In the genomic region with DNA sequence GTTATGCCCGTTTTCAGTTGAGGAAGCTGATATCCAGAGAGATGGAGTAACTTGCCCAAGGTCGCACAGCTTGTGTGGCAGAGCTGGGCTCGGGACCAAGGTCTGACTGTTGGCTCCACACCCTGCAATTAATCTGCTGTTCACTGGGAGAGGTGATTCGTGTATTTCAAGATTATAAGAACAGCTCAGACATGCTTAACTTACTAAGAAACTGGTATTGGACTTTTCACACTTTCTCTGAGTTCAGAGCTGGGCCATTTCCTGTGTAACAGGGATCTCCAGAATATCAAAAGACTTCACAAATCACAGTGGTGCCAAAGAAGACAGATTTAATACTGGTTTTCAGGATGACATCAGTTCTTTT, we compare ENCODE assay signal across 18 cellular contexts.
A peak's percentile ranks its signal among the peaks of the same experiment; 100 is the strongest.
DNase-seq lines count a peak whose midpoint lies in the region; ATAC-seq, FAIRE-seq and TF ChIP-seq lines count a peak whose summit lies in the region.
"Had no signal": no experiment of that assay in that cellular context is flagged by ENCODE, and none has a peak within 500 bp of the region (broad histone marks: within the 10 kb centered on the region; RNA-seq: fewer than 3 reads in every experiment).

No MANE protein-coding gene starts in this region.

- TF ChIP-seq POLR2A in heart left ventricle (IDR thresholded peaks at IDR 0.05): no peak

- CTCF ChIA-PET in naive thymus-derived CD4-positive, alpha-beta T cell (lab: Charles Lee): no interaction called here

- H3K9me3 Mint-ChIP-seq in astrocyte (ENCODE audit: unreplicated experiment): no peaks in the 10 kb centered on the region
- H3K9me3 Mint-ChIP-seq in type B pancreatic cell: peaks cover 5% of the 10 kb centered on the region
- H3K9me3 Mint-ChIP-seq in naive thymus-derived CD4-positive, alpha-beta T cell: peaks cover 0 to 3% (median 0%) of the 10 kb centered on the region in 11 donors
- H3K9me3 Mint-ChIP-seq: CD8-positive, alpha-beta T cell had no signal

- H4K20me1 ChIP-seq in astrocyte (ENCODE audit: insufficient read depth, low read length): no peaks in the 10 kb centered on the region

- POLR2A ChIA-PET in naive thymus-derived CD4-positive, alpha-beta T cell (lab: Charles Lee): no interaction called here

- H3K27ac ChIP-seq in heart left ventricle (no peak overlapping the region), left ventricle myocardium inferior (replicated peaks) (no peak overlapping the region), astrocyte (ENCODE audit: low read depth, low read length) (no peak overlapping the region), heart right ventricle (peak overlapping the region in 1 of 10 donors; percentile 28)
- H3K27ac ChIP-seq in naive thymus-derived CD4-positive, alpha-beta T cell (ENCODE audit: low read depth, low read length): no peak overlapping the region
- H3K27ac ChIP-seq: SK-N-MC had no signal

- 17 to 52% (median 50%) methylated on average over 1 to 4 of the region's 4 CpGs for WGBS in heart left ventricle, 4 donors
- 48 to 50% methylated on average over 4 of the region's 4 CpGs for WGBS in heart right ventricle, 2 donors

- H3K27ac Mint-ChIP-seq in astrocyte (ENCODE audit: unreplicated experiment) (no peak overlapping the region), type B pancreatic cell (peak overlapping the region; percentile 61)
- no peak overlapping the region for H3K27ac Mint-ChIP-seq in naive thymus-derived CD4-positive, alpha-beta T cell
- H3K27ac Mint-ChIP-seq: CD8-positive, alpha-beta T cell had no signal

- no peak overlapping the region for H3K9ac ChIP-seq in astrocyte (ENCODE audit: low read length)

- intact Hi-C loops in heart left ventricle (cut with DNase I): loop anchor here in 1 of 10 donors (5.0 kb wide), 1 partner anchor 153 kb away; no protein-coding TSS in a partner anchor
- intact Hi-C loops in left ventricle myocardium inferior (cut with micrococcal nuclease): no loop called here
- intact Hi-C loops in heart right ventricle (cut with DNase I): no loop called here
- intact Hi-C loops in naive thymus-derived CD4-positive, alpha-beta T cell (cut with micrococcal nuclease): no loop called here

- H3K36me3 Mint-ChIP-seq in astrocyte (ENCODE audit: low read depth, unreplicated experiment) (no peaks in the 10 kb centered on the region), type B pancreatic cell (no peaks in the 10 kb centered on the region)
- H3K36me3 Mint-ChIP-seq in naive thymus-derived CD4-positive, alpha-beta T cell: no peaks in the 10 kb centered on the region
- H3K36me3 Mint-ChIP-seq: CD8-positive, alpha-beta T cell had no signal

- H3K4me1 Mint-ChIP-seq in astrocyte (ENCODE audit: low read depth, unreplicated experiment) (peaks cover 20% of the 10 kb centered on the region), type B pancreatic cell (ENCODE audit: unreplicated experiment) (peaks cover 47% of the 10 kb centered on the region)
- H3K4me1 Mint-ChIP-seq in naive thymus-derived CD4-positive, alpha-beta T cell: peaks cover 0 to 9% (median 4%) of the 10 kb centered on the region in 7 donors

- H3K4me2 ChIP-seq in astrocyte (ENCODE audit: low read length): peak overlapping the region; percentile 21

- H3K27me3 ChIP-seq in heart left ventricle (no peaks in the 10 kb centered on the region), left ventricle myocardium inferior (ENCODE audit: low read depth) (no peaks in the 10 kb centered on the region), astrocyte (ENCODE audit: insufficient read depth, low read length) (no peaks in the 10 kb centered on the region), heart right ventricle (no peaks in the 10 kb centered on the region)
- H3K27me3 ChIP-seq in naive thymus-derived CD4-positive, alpha-beta T cell (ENCODE audit: control insufficient read depth in 2 of 2, insufficient read depth in 2 of 2, low read length in 2 of 2): no peaks in the 10 kb centered on the region

- DNase-seq in heart left ventricle (no peak), left ventricle myocardium inferior (no peak), astrocyte (ENCODE audit: low read depth) (no peak), heart right ventricle (no peak), type B pancreatic cell (ENCODE audit: extremely low spot score, unreplicated experiment) (no peak), NCI-H526 treated with DMSO at 0.1 percent for 48 hours (lab: John Stamatoyannopoulos, UW) (no peak)
- DNase-seq in naive thymus-derived CD4-positive, alpha-beta T cell: no peak
- DNase-seq: activated CD4-positive, alpha-beta T cell treated with anti-CD3 and anti-CD28 coated beads for 4 hours; activated CD8-positive, alpha-beta memory T cell treated with anti-CD3 and anti-CD28 coated beads, Interleukin-2, amount 50 U/mL, for 48 hours; activated gamma-delta T cell treated with Interleukin-2 at 50 U/mL for 16 hours; CD8-positive, alpha-beta T cell; DMS79 treated with DMSO at 0.1 percent for 48 hours; kidney glomerular epithelial cell; midbrain; stimulated activated CD4-positive, alpha-beta T cell treated with anti-CD3 and anti-CD28 coated beads, Interleukin-4, amount 100 ng/mL, for 4 hours; stimulated activated CD8-positive, alpha-beta memory T cell treated with anti-CD3 and anti-CD28 coated beads, Interleukin-4, amount 100 ng/mL, for 48 hours had no signal

- ATAC-seq in heart left ventricle (peak in 3 of 4 donors; percentile 18 to 43 (median 38)), heart right ventricle (peak in 6 of 8 donors; percentile 14 to 52 (median 26)), GM18870 (IDR thresholded peaks at IDR 0.05; ENCODE audit: unreplicated experiment) (no peak)
- ATAC-seq in naive thymus-derived CD4-positive, alpha-beta T cell: no peak
- ATAC-seq: CD8-positive, alpha-beta T cell had no signal

- H3K9me3 ChIP-seq in heart left ventricle: no peaks in the 10 kb centered on the region
- no peaks in the 10 kb centered on the region for H3K9me3 ChIP-seq in left ventricle myocardium inferior (replicated peaks)
- H3K9me3 ChIP-seq in astrocyte (ENCODE audit: insufficient read depth, low read depth, low read length): no peaks in the 10 kb centered on the region
- no peaks in the 10 kb centered on the region for H3K9me3 ChIP-seq in heart right ventricle
- no peaks in the 10 kb centered on the region for H3K9me3 ChIP-seq in naive thymus-derived CD4-positive, alpha-beta T cell (ENCODE audit: control insufficient read depth in 2 of 3, low read length in 3 of 3)

- H3K36me3 ChIP-seq in heart left ventricle (no peaks in the 10 kb centered on the region), left ventricle myocardium inferior (no peaks in the 10 kb centered on the region), astrocyte (ENCODE audit: insufficient read depth, low read length) (no peaks in the 10 kb centered on the region), heart right ventricle (no peaks in the 10 kb centered on the region)
- H3K36me3 ChIP-seq in naive thymus-derived CD4-positive, alpha-beta T cell (ENCODE audit: control insufficient read depth in 2 of 3, insufficient read depth in 3 of 3, low read length in 3 of 3): no peaks in the 10 kb centered on the region

- H2AFZ ChIP-seq in astrocyte (ENCODE audit: low read depth, low read length): no peak overlapping the region

- H3K79me2 ChIP-seq in astrocyte (ENCODE audit: insufficient read depth, low read length): no peaks in the 10 kb centered on the region

- TF ChIP-seq CTCF in heart left ventricle (IDR thresholded peaks at IDR 0.05) (no peak), left ventricle myocardium inferior (IDR thresholded peaks at IDR 0.05; ENCODE audit: borderline replicate concordance) (no peak), astrocyte (IDR thresholded peaks at IDR 0.05; ENCODE audit: insufficient read depth, low read depth, low read length) (no peak), heart right ventricle (IDR thresholded peaks at IDR 0.05) (no peak), type B pancreatic cell (conservative IDR thresholded peaks at IDR 0.05) (no peak)

- H3K4me3 ChIP-seq in heart left ventricle: no peak overlapping the region
- H3K4me3 ChIP-seq in left ventricle myocardium inferior: no peak overlapping the region
- H3K4me3 ChIP-seq in astrocyte (ENCODE audit: insufficient read depth, low read depth, low read length): no peak overlapping the region
- H3K4me3 ChIP-seq in heart right ventricle: no peak overlapping the region
- H3K4me3 ChIP-seq in naive thymus-derived CD4-positive, alpha-beta T cell (ENCODE audit: low read length): no peak overlapping the region
- H3K4me3 ChIP-seq: SK-N-MC had no signal

- H3K4me1 ChIP-seq in heart left ventricle (peaks cover 0 to 26% (median 2%) of the 10 kb centered on the region in 12 donors), left ventricle myocardium inferior (peaks cover 7% of the 10 kb centered on the region), astrocyte (ENCODE audit: insufficient read depth, low read length) (peaks cover 21% of the 10 kb centered on the region), heart right ventricle (peaks cover 0 to 22% (median 0%) of the 10 kb centered on the region in 9 donors)
- no peaks in the 10 kb centered on the region for H3K4me1 ChIP-seq in naive thymus-derived CD4-positive, alpha-beta T cell (ENCODE audit: control insufficient read depth in 2 of 2, insufficient read depth in 2 of 2, low read length in 2 of 2)

- H3K4me3 Mint-ChIP-seq in astrocyte (ENCODE audit: unreplicated experiment) (no peak overlapping the region), type B pancreatic cell (peak overlapping the region; percentile 34)
- H3K4me3 Mint-ChIP-seq in naive thymus-derived CD4-positive, alpha-beta T cell: no peak overlapping the region
- H3K4me3 Mint-ChIP-seq: CD8-positive, alpha-beta T cell had no signal

- FAIRE-seq in astrocyte (lab: Jason Lieb, UNC): no peak

- peaks cover 10% of the 10 kb centered on the region for H3K27me3 Mint-ChIP-seq in astrocyte (ENCODE audit: low read depth, unreplicated experiment)
- H3K27me3 Mint-ChIP-seq in type B pancreatic cell: no peaks in the 10 kb centered on the region
- H3K27me3 Mint-ChIP-seq in naive thymus-derived CD4-positive, alpha-beta T cell: peaks cover 0 to 6% (median 4%) of the 10 kb centered on the region in 5 donors

Comparison
In these comparisons a context has a peak if more than half of its experiments do, and no peak if none do; other contexts are left out.
1. ATAC-seq: peak in heart left ventricle (3 of 4) and heart right ventricle (6 of 8); none in naive thymus-derived CD4-positive, alpha-beta T cell (single experiment) and GM18870 (single experiment).